9 cellular contexts compared by ENCODE assay signal in the genomic region with DNA sequence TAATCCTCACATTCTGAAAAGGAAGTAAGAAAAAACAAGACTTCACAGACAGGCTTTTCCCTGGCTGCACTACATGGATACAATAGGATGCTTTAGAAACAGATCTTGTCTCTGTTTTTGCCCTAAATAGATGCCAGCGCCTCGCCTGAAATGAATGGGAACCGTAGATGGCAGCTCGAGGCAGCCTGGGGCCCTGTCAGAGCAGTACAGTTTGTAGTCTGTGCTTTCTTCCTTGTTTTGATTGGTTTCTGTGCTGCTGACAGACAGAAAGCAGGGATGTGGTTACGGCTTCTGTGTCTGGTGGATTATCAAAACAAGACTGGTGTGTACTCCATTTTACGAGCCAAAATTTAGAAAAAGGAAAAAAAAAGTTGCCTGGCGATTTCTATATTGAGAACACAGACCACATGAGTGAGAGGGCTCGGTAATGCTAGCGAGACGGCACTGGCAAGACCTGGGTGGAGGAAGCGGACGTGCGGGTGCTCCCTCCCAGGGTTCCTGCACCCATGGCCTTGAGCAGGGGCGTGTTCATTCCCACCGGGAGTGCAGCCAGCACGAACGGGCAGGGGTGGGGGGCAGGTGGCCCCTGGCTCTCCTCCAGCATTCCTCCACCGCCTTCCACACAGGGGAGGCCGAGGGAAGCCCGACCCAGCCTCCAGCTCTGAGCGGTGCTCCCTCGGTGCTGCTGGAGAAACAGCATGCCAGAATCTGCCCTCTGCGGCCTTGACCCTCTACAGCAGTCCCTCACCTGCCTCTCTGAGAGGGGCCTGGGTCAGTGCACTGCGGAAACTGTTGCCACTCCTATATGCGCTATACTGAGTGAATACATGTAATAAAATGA. TPM values are rescaled to one million over a fixed set of nuclear protein-coding genes. Genes with fewer than 3 reads are reported as not detected.
DNase-seq lines count a peak whose midpoint lies in the region; ATAC-seq, FAIRE-seq and TF ChIP-seq lines count a peak whose summit lies in the region.
"Had no signal": no experiment of that assay in that cellular context is flagged by ENCODE, and none has a peak within 500 bp of the region (broad histone marks: within the 10 kb centered on the region; RNA-seq: fewer than 3 reads in every experiment).

No MANE protein-coding gene starts in this region.

- peaks cover 34% of the 10 kb centered on the region for H3K4me1 ChIP-seq in HepG2 (ENCODE audit: insufficient read depth, low read length)

- peak overlapping the region; percentile 55 for H3K9ac ChIP-seq in HepG2 (ENCODE audit: insufficient read depth, low read depth, low read length)

- no peak for TF ChIP-seq RAD21 in HepG2 (CRISPR knock-in tag; IDR thresholded peaks at IDR 0.05)

- H3K27me3 ChIP-seq in BJ (ENCODE audit: control insufficient read depth, insufficient read depth, low read length) = no peaks in the 10 kb centered on the region
- H3K27me3 ChIP-seq in HepG2 (ENCODE audit: control insufficient read depth in 1 of 2, insufficient read depth in 2 of 2, low read length in 2 of 2) = no peaks in the 10 kb centered on the region

- in situ Hi-C loops in HepG2 (cut with HindIII; ENCODE audit: extremely low pct_ligation_motif_present, low pct_unique_long_range_greater_than_20kb) = no loop called here

- H3K36me3 ChIP-seq in BJ (ENCODE audit: control insufficient read depth, insufficient read depth, low read length) (no peaks in the 10 kb centered on the region), HepG2 (replicated peaks in 1 of 2; ENCODE audit: control insufficient read depth in 1 of 2, insufficient read depth in 2 of 2, low read length in 2 of 2) (peaks cover 1 to 2% of the 10 kb centered on the region in 2 experiments; a peak in 1 of 5 replicates)

- TF ChIP-seq EP300 in HepG2 (IDR thresholded peaks at IDR 0.05; ENCODE audit: low read depth in 2 of 2, low read length in 2 of 2) = no peak
- no peak for TF ChIP-seq EP300 in HepG2 (CRISPR knock-in tag; IDR thresholded peaks at IDR 0.05; ENCODE audit: borderline replicate concordance)

- no peaks in the 10 kb centered on the region for H3K9me3 ChIP-seq in HepG2 (ENCODE audit: low read length)

- FAIRE-seq in HepG2 (lab: Jason Lieb, UNC) = peak; percentile 86

- POLR2A ChIA-PET in BJ (lab: Charles Lee) = interaction anchor here (0.5 kb wide), 1 partner anchor 87 kb away, joined by 3 read pairs; no protein-coding TSS in a partner anchor
- POLR2A ChIA-PET in HepG2 (lab: Yijun Ruan, JAX) = interaction anchor here (1.0 kb wide), 1 partner anchor 111 kb away, joined by 3 read pairs; a partner anchor contains a TSS

- peak overlapping the region; percentile 88 for H3K4me2 ChIP-seq in HepG2 (ENCODE audit: low read depth, low read length)

- peak; percentile 46 for ATAC-seq in GM19452 (IDR thresholded peaks at IDR 0.05; ENCODE audit: unreplicated experiment)
- ATAC-seq in HG03520 (IDR thresholded peaks at IDR 0.05; ENCODE audit: unreplicated experiment) = peak; percentile 44
- ATAC-seq in HepG2 = peak; percentile 82
- ATAC-seq in stimulated activated effector memory CD8-positive, alpha-beta T cell treated with anti-CD3 and anti-CD28 coated beads, Interleukin-12 subunit alpha, Interleukin-12 subunit beta, amount 100 ng/mL, for 72 hours = peak; percentile 82
- ATAC-seq: HCT116 had no signal

- CTCF ChIA-PET in BJ (lab: Yijun Ruan, JAX) = interaction anchor here (2.5 kb wide), 1 partner anchor 13 kb away, joined by 5 read pairs; no protein-coding TSS in a partner anchor
- CTCF ChIA-PET in HepG2 (lab: Yijun Ruan, JAX; ENCODE audit: low intra/inter-chr PET ratio, low total read pairs) = no interaction called here

- intact Hi-C loops in HepG2 (cut with micrococcal nuclease; ENCODE audit: unreplicated experiment) = loop anchor here (1.0 kb wide), 1 partner anchor 9 kb away; no protein-coding TSS in a partner anchor

- TF ChIP-seq CTCF in BJ (IDR thresholded peaks at IDR 0.05; ENCODE audit: insufficient read depth, low read depth, low read length) = no peak
- TF ChIP-seq CTCF in chondrocyte (IDR thresholded peaks at IDR 0.05) = no peak
- TF ChIP-seq CTCF in HepG2 (CRISPR knock-in tag; IDR thresholded peaks at IDR 0.05) = peak; percentile 20; the same call in 1 of the 2 replicates

- peak overlapping the region; percentile 71 for H3K27ac ChIP-seq in HepG2 (ENCODE audit: extremely low read length, insufficient read depth, low read length)

- H3K27ac Mint-ChIP-seq in chondrocyte (ENCODE audit: unreplicated experiment) = peak overlapping the region; percentile 87
- H3K27ac Mint-ChIP-seq in stimulated activated effector memory CD8-positive, alpha-beta T cell treated with anti-CD3 and anti-CD28 coated beads, Interleukin-12 subunit alpha, Interleukin-12 subunit beta, amount 100 ng/mL, for 72 hours = peak overlapping the region; percentile 98

- H3K27me3 Mint-ChIP-seq in chondrocyte (ENCODE audit: low read depth) = no peaks in the 10 kb centered on the region

- 0 out of 4 replicates have a peak, but pooled peaks of 1 of the 2 experiments have one; percentile 13 for TF ChIP-seq POLR2A in HepG2 (IDR thresholded peaks at IDR 0.05; ENCODE audit: insufficient read depth in 1 of 2, low read depth in 2 of 2, low read length in 2 of 2)

- H4K20me1 ChIP-seq in HepG2 (ENCODE audit: insufficient read depth, low read length) = peaks cover 3% of the 10 kb centered on the region; the same call in 1 of the 2 replicates

- H3K36me3 Mint-ChIP-seq in chondrocyte (ENCODE audit: low read depth) = no peaks in the 10 kb centered on the region
- peaks cover 70% of the 10 kb centered on the region for H3K36me3 Mint-ChIP-seq in stimulated activated effector memory CD8-positive, alpha-beta T cell treated with anti-CD3 and anti-CD28 coated beads, Interleukin-12 subunit alpha, Interleukin-12 subunit beta, amount 100 ng/mL, for 72 hours

- WGBS in HepG2 (ENCODE audit: low lambda C conversion rate) = 5% methylated on average over 16 of the region's 25 CpGs

- peak overlapping the region; percentile 66 for H3K4me3 Mint-ChIP-seq in chondrocyte (ENCODE audit: unreplicated experiment)
- H3K4me3 Mint-ChIP-seq in stimulated activated effector memory CD8-positive, alpha-beta T cell treated with anti-CD3 and anti-CD28 coated beads, Interleukin-12 subunit alpha, Interleukin-12 subunit beta, amount 100 ng/mL, for 72 hours = peak overlapping the region; percentile 84

- H3K4me1 Mint-ChIP-seq in chondrocyte (ENCODE audit: low read depth) = peaks cover 32% of the 10 kb centered on the region
- peaks cover 93% of the 10 kb centered on the region for H3K4me1 Mint-ChIP-seq in stimulated activated effector memory CD8-positive, alpha-beta T cell treated with anti-CD3 and anti-CD28 coated beads, Interleukin-12 subunit alpha, Interleukin-12 subunit beta, amount 100 ng/mL, for 72 hours

- BruUV-seq in HepG2 (replicated peaks; lab: Mats Ljungman, UMichigan) = no TSS peak

- DNase-seq in BJ (ENCODE audit: low read depth) = peak; percentile 45
- peak in 3 of 4 experiments; percentile 21 to 42 (median 38) for DNase-seq in activated CD4-positive, CD25-positive, alpha-beta regulatory T cell (lab: John Stamatoyannopoulos, UW)
- DNase-seq in chondrocyte (ENCODE audit: low spot score) = no peak
- peak; percentile 68 for DNase-seq in HepG2 (ENCODE audit: low spot score)
- DNase-seq in stimulated activated effector memory CD8-positive, alpha-beta T cell treated with anti-CD3 and anti-CD28 coated beads, Interleukin-12 subunit alpha, Interleukin-12 subunit beta, amount 100 ng/mL, for 72 hours (ENCODE audit: low spot score in 2 of 2) = peak in 1 of 2 donors; percentile 72
- no peak for DNase-seq in NCI-H1417 treated with DMSO at 0.1 percent for 48 hours (lab: John Stamatoyannopoulos, UW)

- H2AFZ ChIP-seq in HepG2 (ENCODE audit: low read length) = no peak overlapping the region

- peak overlapping the region; percentile 10 for H3K4me3 ChIP-seq in BJ (ENCODE audit: low read depth, low read length)
- H3K4me3 ChIP-seq in HepG2 (replicated peaks in 1 of 3; ENCODE audit: insufficient read depth in 1 of 3, low read depth in 2 of 3, low read length in 3 of 3) = peak overlapping the region; percentile 58 to 69 (median 61)

- H3K9me3 Mint-ChIP-seq in chondrocyte (ENCODE audit: low read depth) = no peaks in the 10 kb centered on the region
- H3K9me3 Mint-ChIP-seq in stimulated activated effector memory CD8-positive, alpha-beta T cell treated with anti-CD3 and anti-CD28 coated beads, Interleukin-12 subunit alpha, Interleukin-12 subunit beta, amount 100 ng/mL, for 72 hours = no peaks in the 10 kb centered on the region

- peaks cover 6% of the 10 kb centered on the region for H3K79me2 ChIP-seq in HepG2 (ENCODE audit: insufficient read depth, low read length)

TF ChIP-seq in HepG2, 621 proteins besides CTCF, POLR2A, EP300 and RAD21 (continues in another document):
- TF ChIP-seq ZNF549 (CRISPR knock-in tag; IDR thresholded peaks at IDR 0.05) = no peak
- TF ChIP-seq KMT2B (CRISPR knock-in tag; IDR thresholded peaks at IDR 0.05) = peak; percentile 11; the same call in 1 of the 2 replicates
- no peak for TF ChIP-seq SOX6 (IDR thresholded peaks at IDR 0.05)
- TF ChIP-seq SOX6 (CRISPR knock-in tag; IDR thresholded peaks at IDR 0.05) = peak; percentile 72
- peak; percentile 45; the same call in 1 of the 2 replicates for TF ChIP-seq ZNF121 (CRISPR knock-in tag; IDR thresholded peaks at IDR 0.05)

RNA-seq across cellular contexts. Expression of a gene that starts 37.5 kb away (rescaled TPM):
- not detected in 2 replicates for polyA plus RNA-seq in BJ (2011; rRNA removed)
- polyA minus RNA-seq in BJ (2011; rRNA and poly(A)+ RNA removed) = not detected in 2 replicates
- total RNA-seq in chondrocyte = not detected in 3 replicates
- total RNA-seq in HepG2 (2016; rRNA removed; fragmentation: Illumina TruSeq; extraction: Trizol) = not detected in 2 replicates
- not detected in 2 replicates for total RNA-seq in HepG2 (2016; cell fraction: cytosol; rRNA removed; fragmentation: Illumina TruSeq; extraction: Trizol; ENCODE audit: low read depth)
- total RNA-seq in HepG2 (2016; cell fraction: insoluble cytoplasmic fraction; rRNA removed; fragmentation: Illumina TruSeq; extraction: Trizol) = not detected in 2 replicates
- not detected in 2 replicates for total RNA-seq in HepG2 (2016; cell fraction: membrane; rRNA removed; fragmentation: Illumina TruSeq; extraction: Trizol)
- total RNA-seq in HepG2 (2016; cell fraction: nucleus; rRNA removed; fragmentation: Illumina TruSeq; extraction: Trizol) = not detected in 2 replicates
- polyA plus RNA-seq in HepG2 (2011; rRNA removed) = not detected in 2 replicates
- not detected in 2 replicates for polyA plus RNA-seq in HepG2 (2011; cell fraction: cytosol; rRNA removed)
- not detected in 2 replicates for polyA plus RNA-seq in HepG2 (2011; cell fraction: nucleus; rRNA removed)
- not detected in 2 replicates for polyA plus RNA-seq in HepG2 (2012)
- not detected in 2 replicates for polyA plus RNA-seq in HepG2 (2016; cell fraction: cytosol; fragmentation: Illumina TruSeq; extraction: Trizol; ENCODE audit: low read depth)
- polyA plus RNA-seq in HepG2 (2016; cell fraction: insoluble cytoplasmic fraction; fragmentation: Illumina TruSeq; extraction: Trizol; ENCODE audit: low read depth) = not detected in 2 replicates
- not detected in 2 replicates for polyA plus RNA-seq in HepG2 (2016; cell fraction: membrane; fragmentation: Illumina TruSeq; extraction: Trizol; ENCODE audit: low read depth)
- polyA plus RNA-seq in HepG2 (2016; cell fraction: nucleus; fragmentation: Illumina TruSeq; extraction: Trizol; ENCODE audit: insufficient read depth, low read depth) = not detected in 2 replicates
- polyA minus RNA-seq in HepG2 (2011; rRNA and poly(A)+ RNA removed; ENCODE audit: low replicate concordance) = not detected in 2 replicates
- not detected in 2 replicates for polyA minus RNA-seq in HepG2 (2011; cell fraction: cytosol; rRNA and poly(A)+ RNA removed)
- not detected in 2 replicates for polyA minus RNA-seq in HepG2 (2011; cell fraction: nucleus; rRNA and poly(A)+ RNA removed)

Comparison
In these comparisons a context has a peak if more than half of its experiments do, and no peak if none do; other contexts are left out.
1. DNase-seq: peak in BJ (single experiment), activated CD4-positive, CD25-positive, alpha-beta regulatory T cell (3 of 4) and HepG2 (single experiment); none in chondrocyte (single experiment) and NCI-H1417 treated with DMSO at 0.1 percent for 48 hours (single experiment).
2. Peak in every context shown above with its lines, with median percentiles within 50 percentile points of each other: ATAC-seq.